In genomic region chr7:16089801-16090200, GRCh38 we compare ENCODE assay signal across 25 cellular contexts.
"Had no signal": no experiment of that assay in that cellular context is flagged by ENCODE, and none has a peak within 500 bp of the region (broad histone marks: within the 10 kb centered on the region; RNA-seq: fewer than 3 reads in every experiment).

No MANE protein-coding gene starts in this region.

- H3K27me3 ChIP-seq: left lung, ovary, right atrium auricular region, right lobe of liver, suprapubic skin, tibial artery, upper lobe of right lung had no signal

- DNase-seq: hippocampal formation; kidney; left colon; left lung; lower lobe of right lung; mammary epithelial cell; mesenchymal stem cell; naive thymus-derived CD4-positive, alpha-beta T cell; ovary; right lobe of liver; stimulated activated CD4-positive, alpha-beta T cell treated with anti-CD3 and anti-CD28 coated beads, Interleukin-12 subunit alpha, Interleukin-12 subunit beta, amount 100 ng/mL, for 4 hours; stimulated activated CD4-positive, alpha-beta T cell treated with anti-CD3 and anti-CD28 coated beads, Interleukin-15, amount 100 ng/mL, for 24 hours; stimulated activated CD4-positive, alpha-beta T cell treated with anti-CD3 and anti-CD28 coated beads, Interleukin-4, amount 100 ng/mL, for 24 hours; stimulated activated naive CD4-positive, alpha-beta T cell; tibial artery; trophoblast cell; upper lobe of right lung had no signal

- H3K9me3 ChIP-seq: left lung, lower lobe of right lung, ovary, right atrium auricular region, right lobe of liver, suprapubic skin, thoracic aorta, tibial artery, upper lobe of right lung had no signal

- H3K27ac Mint-ChIP-seq: naive thymus-derived CD4-positive, alpha-beta T cell; natural killer cell treated with Interleukin-12 subunit alpha and Interleukin-12 subunit beta and Interleukin-15 and Interleukin-18, amount 100 ng/mL, for 72 hours; progenitor cell of endocrine pancreas; stimulated activated effector memory CD8-positive, alpha-beta T cell treated with anti-CD3 and anti-CD28 coated beads, Interleukin-12 subunit alpha, Interleukin-12 subunit beta, amount 100 ng/mL, for 72 hours; stimulated activated naive CD8-positive, alpha-beta T cell treated with anti-CD3 and anti-CD28 coated beads, Interleukin-15, Interleukin-2, amounts not matched to agents 100 ng/mL and 50 ng/mL, for 24 hours had no signal

- H3K4me3 ChIP-seq: left lung, lower lobe of right lung, ovary, right atrium auricular region, right lobe of liver, skin epidermis, suprapubic skin, thoracic aorta, tibial artery, upper lobe of right lung had no signal

- H3K9me3 Mint-ChIP-seq: naive thymus-derived CD4-positive, alpha-beta T cell; natural killer cell treated with Interleukin-12 subunit alpha and Interleukin-12 subunit beta and Interleukin-15 and Interleukin-18, amount 100 ng/mL, for 72 hours; stimulated activated effector memory CD8-positive, alpha-beta T cell treated with anti-CD3 and anti-CD28 coated beads, Interleukin-12 subunit alpha, Interleukin-12 subunit beta, amount 100 ng/mL, for 72 hours; stimulated activated naive CD8-positive, alpha-beta T cell treated with anti-CD3 and anti-CD28 coated beads, Interleukin-15, Interleukin-2, amounts not matched to agents 100 ng/mL and 50 ng/mL, for 24 hours had no signal

- H3K27me3 Mint-ChIP-seq: naive thymus-derived CD4-positive, alpha-beta T cell; natural killer cell treated with Interleukin-12 subunit alpha and Interleukin-12 subunit beta and Interleukin-15 and Interleukin-18, amount 100 ng/mL, for 72 hours; progenitor cell of endocrine pancreas; stimulated activated naive CD8-positive, alpha-beta T cell treated with anti-CD3 and anti-CD28 coated beads, Interleukin-15, Interleukin-2, amounts not matched to agents 100 ng/mL and 50 ng/mL, for 24 hours had no signal

- ATAC-seq: left colon; left lung; lower lobe of right lung; naive thymus-derived CD4-positive, alpha-beta T cell; natural killer cell treated with Interleukin-12 subunit alpha and Interleukin-12 subunit beta and Interleukin-15 and Interleukin-18, amount 100 ng/mL, for 72 hours; right lobe of liver; stimulated activated effector memory CD8-positive, alpha-beta T cell treated with anti-CD3 and anti-CD28 coated beads, Interleukin-12 subunit alpha, Interleukin-12 subunit beta, amount 100 ng/mL, for 72 hours; upper lobe of right lung had no signal

- H3K36me3 ChIP-seq: left lung, lower lobe of right lung, ovary, right atrium auricular region, right lobe of liver, suprapubic skin, thoracic aorta, tibial artery, upper lobe of right lung had no signal

- H3K4me1 ChIP-seq: left lung, lower lobe of right lung, right lobe of liver, suprapubic skin, upper lobe of right lung had no signal

- H3K27ac ChIP-seq: left lung, lower lobe of right lung, ovary, right atrium auricular region, right lobe of liver, skin epidermis, suprapubic skin, thoracic aorta, tibial artery, upper lobe of right lung had no signal

- H3K4me3 Mint-ChIP-seq: naive thymus-derived CD4-positive, alpha-beta T cell; natural killer cell treated with Interleukin-12 subunit alpha and Interleukin-12 subunit beta and Interleukin-15 and Interleukin-18, amount 100 ng/mL, for 72 hours; stimulated activated effector memory CD8-positive, alpha-beta T cell treated with anti-CD3 and anti-CD28 coated beads, Interleukin-12 subunit alpha, Interleukin-12 subunit beta, amount 100 ng/mL, for 72 hours; stimulated activated naive CD8-positive, alpha-beta T cell treated with anti-CD3 and anti-CD28 coated beads, Interleukin-15, Interleukin-2, amounts not matched to agents 100 ng/mL and 50 ng/mL, for 24 hours had no signal

- H3K4me1 Mint-ChIP-seq: naive thymus-derived CD4-positive, alpha-beta T cell; stimulated activated effector memory CD8-positive, alpha-beta T cell treated with anti-CD3 and anti-CD28 coated beads, Interleukin-12 subunit alpha, Interleukin-12 subunit beta, amount 100 ng/mL, for 72 hours had no signal

- H3K36me3 Mint-ChIP-seq: naive thymus-derived CD4-positive, alpha-beta T cell; natural killer cell treated with Interleukin-12 subunit alpha and Interleukin-12 subunit beta and Interleukin-15 and Interleukin-18, amount 100 ng/mL, for 72 hours; stimulated activated effector memory CD8-positive, alpha-beta T cell treated with anti-CD3 and anti-CD28 coated beads, Interleukin-12 subunit alpha, Interleukin-12 subunit beta, amount 100 ng/mL, for 72 hours had no signal
